8 cellular contexts compared by ENCODE assay signal in the genomic region with DNA sequence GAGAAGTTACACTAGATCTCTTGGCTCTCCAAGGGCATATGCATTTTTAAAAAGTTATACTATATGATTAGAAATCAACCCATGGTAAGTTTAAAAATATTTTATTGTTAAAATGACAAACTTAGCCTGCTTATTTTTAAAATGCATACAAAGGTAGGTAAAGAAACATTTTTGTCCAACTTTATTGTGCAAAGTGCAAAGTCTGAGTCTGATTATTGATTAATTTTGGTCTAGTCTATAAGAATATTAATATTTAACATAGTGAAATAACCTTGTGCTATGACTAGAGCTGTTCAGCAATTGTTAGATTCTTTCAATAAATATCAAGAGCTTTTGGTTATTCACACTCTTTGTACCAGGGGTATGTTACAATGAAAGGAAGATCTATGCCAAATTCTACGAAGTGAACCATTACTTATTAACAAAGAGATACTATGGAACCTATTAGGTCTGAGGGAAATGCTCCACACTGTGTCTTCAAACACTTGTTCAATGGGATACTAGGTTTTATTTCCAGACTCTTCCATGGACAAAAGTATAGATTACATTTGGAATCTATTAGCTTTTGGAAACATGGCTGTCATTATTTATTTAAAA.
"Had no signal": no experiment of that assay in that cellular context is flagged by ENCODE, and none has a peak within 500 bp of the region (broad histone marks: within the 10 kb centered on the region; RNA-seq: fewer than 3 reads in every experiment).

No MANE protein-coding gene starts in this region.

- H3K27ac ChIP-seq: HL-60 had no signal

- H3K36me3 ChIP-seq: HAP-1 had no signal

- H3K4me1 ChIP-seq: HAP-1 had no signal

- H3K27ac Mint-ChIP-seq: HFFc6 had no signal

- H3K4me3 Mint-ChIP-seq: HFFc6 had no signal

- ATAC-seq: HCT116, K562 had no signal

- FAIRE-seq: K562 had no signal

- H3K9me3 ChIP-seq: HAP-1 had no signal

- H3K4me3 ChIP-seq: HAP-1, K562 had no signal

- DNase-seq: GOT3, H7, HFFc6, IMR-90 had no signal
